ENCODE assay signal across 1 cellular context in the genomic region with DNA sequence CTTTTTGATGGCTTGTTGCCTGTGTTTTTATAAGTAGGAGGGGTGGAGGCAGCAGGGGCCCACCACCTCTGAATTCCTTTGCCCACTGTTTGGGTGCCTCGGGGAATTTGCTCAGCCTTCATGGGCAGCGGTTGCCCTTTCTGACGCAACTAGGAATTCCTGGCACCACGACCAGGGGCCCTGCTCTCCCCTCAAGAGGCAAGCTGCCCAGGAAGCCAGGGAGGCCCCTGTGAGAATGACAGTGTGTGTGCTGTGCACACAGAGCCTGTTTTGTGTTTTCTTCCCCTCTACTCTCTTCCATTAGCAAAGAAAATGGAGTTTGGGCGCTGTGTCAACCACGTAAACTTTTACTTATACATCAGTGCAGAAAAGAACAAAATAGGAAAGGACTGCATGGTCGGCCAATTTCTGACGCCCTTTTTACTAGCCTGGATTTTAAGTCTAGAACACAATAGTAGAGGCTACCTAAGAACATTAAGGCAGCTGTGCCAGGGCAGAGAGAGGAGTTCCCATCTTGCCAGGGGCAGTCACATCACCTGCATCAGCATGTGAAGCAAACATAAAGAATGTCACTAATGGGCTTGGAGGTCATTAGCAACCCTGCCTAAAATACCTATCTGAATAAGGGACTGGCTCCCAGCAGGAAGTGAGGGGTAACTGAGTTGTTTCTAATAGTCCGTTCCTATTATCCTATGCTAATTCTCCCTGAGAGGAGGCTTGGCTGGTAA.
TF ChIP-seq lines count a peak whose summit lies in the region.

No MANE protein-coding gene starts in this region.

TF ChIP-seq in HepG2, 621 proteins besides CTCF, POLR2A, EP300 and RAD21 (continued from another document and continues in another):
- no peak for TF ChIP-seq MIXL1 (CRISPR knock-in tag; IDR thresholded peaks at IDR 0.05)
- peak; percentile 46; the same call in 1 of the 2 replicates for TF ChIP-seq CEBPB (IDR thresholded peaks at IDR 0.05; ENCODE audit: borderline replicate concordance, low read depth, low read length)
- TF ChIP-seq TGIF2 (CRISPR knock-in tag; IDR thresholded peaks at IDR 0.05) = no peak
- TF ChIP-seq KLF15 (CRISPR knock-in tag; IDR thresholded peaks at IDR 0.05; ENCODE audit: borderline replicate concordance) = no peak
- peak; percentile 45 for TF ChIP-seq HDAC1 (CRISPR knock-in tag; IDR thresholded peaks at IDR 0.05)
- no peak for TF ChIP-seq ZNF562 (CRISPR knock-in tag; IDR thresholded peaks at IDR 0.05; ENCODE audit: borderline replicate concordance)
- no peak for TF ChIP-seq ZC3H13 (CRISPR knock-in tag; IDR thresholded peaks at IDR 0.05)
- TF ChIP-seq, protein P1, sequence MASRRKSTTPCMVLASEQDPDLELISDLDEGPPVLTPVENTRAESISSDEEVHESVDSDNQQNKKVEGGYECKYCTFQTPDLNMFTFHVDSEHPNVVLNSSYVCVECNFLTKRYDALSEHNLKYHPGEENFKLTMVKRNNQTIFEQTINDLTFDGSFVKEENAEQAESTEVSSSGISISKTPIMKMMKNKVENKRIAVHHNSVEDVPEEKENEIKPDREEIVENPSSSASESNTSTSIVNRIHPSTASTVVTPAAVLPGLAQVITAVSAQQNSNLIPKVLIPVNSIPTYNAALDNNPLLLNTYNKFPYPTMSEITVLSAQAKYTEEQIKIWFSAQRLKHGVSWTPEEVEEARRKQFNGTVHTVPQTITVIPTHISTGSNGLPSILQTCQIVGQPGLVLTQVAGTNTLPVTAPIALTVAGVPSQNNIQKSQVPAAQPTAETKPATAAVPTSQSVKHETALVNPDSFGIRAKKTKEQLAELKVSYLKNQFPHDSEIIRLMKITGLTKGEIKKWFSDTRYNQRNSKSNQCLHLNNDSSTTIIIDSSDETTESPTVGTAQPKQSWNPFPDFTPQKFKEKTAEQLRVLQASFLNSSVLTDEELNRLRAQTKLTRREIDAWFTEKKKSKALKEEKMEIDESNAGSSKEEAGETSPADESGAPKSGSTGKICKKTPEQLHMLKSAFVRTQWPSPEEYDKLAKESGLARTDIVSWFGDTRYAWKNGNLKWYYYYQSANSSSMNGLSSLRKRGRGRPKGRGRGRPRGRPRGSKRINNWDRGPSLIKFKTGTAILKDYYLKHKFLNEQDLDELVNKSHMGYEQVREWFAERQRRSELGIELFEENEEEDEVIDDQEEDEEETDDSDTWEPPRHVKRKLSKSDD (CRISPR knock-in tag; IDR thresholded peaks at IDR 0.05; ENCODE audit: low read depth) = no peak
- no peak for TF ChIP-seq HOXA3 (CRISPR knock-in tag; IDR thresholded peaks at IDR 0.05)
- no peak for TF ChIP-seq ZMAT3 (CRISPR knock-in tag; conservative IDR thresholded peaks at IDR 0.05)
- TF ChIP-seq ARNT (IDR thresholded peaks at IDR 0.05) = no peak
- TF ChIP-seq MBNL3 (CRISPR knock-in tag; conservative IDR thresholded peaks at IDR 0.05) = no peak
- TF ChIP-seq, protein P2, sequence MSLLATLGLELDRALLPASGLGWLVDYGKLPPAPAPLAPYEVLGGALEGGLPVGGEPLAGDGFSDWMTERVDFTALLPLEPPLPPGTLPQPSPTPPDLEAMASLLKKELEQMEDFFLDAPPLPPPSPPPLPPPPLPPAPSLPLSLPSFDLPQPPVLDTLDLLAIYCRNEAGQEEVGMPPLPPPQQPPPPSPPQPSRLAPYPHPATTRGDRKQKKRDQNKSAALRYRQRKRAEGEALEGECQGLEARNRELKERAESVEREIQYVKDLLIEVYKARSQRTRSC (CRISPR knock-in tag; IDR thresholded peaks at IDR 0.05; ENCODE audit: low read depth) = no peak
- TF ChIP-seq ZNF619 (CRISPR knock-in tag; IDR thresholded peaks at IDR 0.05) = no peak
- TF ChIP-seq ZNF557 (CRISPR knock-in tag; IDR thresholded peaks at IDR 0.05) = no peak
- TF ChIP-seq PTBP1 (IDR thresholded peaks at IDR 0.05; ENCODE audit: low read depth, low read length, poor library complexity, severe bottlenecking) = no peak
- TF ChIP-seq, protein P3, sequence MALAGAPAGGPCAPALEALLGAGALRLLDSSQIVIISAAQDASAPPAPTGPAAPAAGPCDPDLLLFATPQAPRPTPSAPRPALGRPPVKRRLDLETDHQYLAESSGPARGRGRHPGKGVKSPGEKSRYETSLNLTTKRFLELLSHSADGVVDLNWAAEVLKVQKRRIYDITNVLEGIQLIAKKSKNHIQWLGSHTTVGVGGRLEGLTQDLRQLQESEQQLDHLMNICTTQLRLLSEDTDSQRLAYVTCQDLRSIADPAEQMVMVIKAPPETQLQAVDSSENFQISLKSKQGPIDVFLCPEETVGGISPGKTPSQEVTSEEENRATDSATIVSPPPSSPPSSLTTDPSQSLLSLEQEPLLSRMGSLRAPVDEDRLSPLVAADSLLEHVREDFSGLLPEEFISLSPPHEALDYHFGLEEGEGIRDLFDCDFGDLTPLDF (CRISPR knock-in tag; IDR thresholded peaks at IDR 0.05) = no peak
- TF ChIP-seq BCL6 (CRISPR knock-in tag; IDR thresholded peaks at IDR 0.05) = peak; percentile 43; the same call in 1 of the 2 replicates
- TF ChIP-seq, protein P4, sequence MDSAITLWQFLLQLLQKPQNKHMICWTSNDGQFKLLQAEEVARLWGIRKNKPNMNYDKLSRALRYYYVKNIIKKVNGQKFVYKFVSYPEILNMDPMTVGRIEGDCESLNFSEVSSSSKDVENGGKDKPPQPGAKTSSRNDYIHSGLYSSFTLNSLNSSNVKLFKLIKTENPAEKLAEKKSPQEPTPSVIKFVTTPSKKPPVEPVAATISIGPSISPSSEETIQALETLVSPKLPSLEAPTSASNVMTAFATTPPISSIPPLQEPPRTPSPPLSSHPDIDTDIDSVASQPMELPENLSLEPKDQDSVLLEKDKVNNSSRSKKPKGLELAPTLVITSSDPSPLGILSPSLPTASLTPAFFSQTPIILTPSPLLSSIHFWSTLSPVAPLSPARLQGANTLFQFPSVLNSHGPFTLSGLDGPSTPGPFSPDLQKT (CRISPR knock-in tag; IDR thresholded peaks at IDR 0.05; ENCODE audit: borderline replicate concordance) = no peak
- TF ChIP-seq, protein P5, sequence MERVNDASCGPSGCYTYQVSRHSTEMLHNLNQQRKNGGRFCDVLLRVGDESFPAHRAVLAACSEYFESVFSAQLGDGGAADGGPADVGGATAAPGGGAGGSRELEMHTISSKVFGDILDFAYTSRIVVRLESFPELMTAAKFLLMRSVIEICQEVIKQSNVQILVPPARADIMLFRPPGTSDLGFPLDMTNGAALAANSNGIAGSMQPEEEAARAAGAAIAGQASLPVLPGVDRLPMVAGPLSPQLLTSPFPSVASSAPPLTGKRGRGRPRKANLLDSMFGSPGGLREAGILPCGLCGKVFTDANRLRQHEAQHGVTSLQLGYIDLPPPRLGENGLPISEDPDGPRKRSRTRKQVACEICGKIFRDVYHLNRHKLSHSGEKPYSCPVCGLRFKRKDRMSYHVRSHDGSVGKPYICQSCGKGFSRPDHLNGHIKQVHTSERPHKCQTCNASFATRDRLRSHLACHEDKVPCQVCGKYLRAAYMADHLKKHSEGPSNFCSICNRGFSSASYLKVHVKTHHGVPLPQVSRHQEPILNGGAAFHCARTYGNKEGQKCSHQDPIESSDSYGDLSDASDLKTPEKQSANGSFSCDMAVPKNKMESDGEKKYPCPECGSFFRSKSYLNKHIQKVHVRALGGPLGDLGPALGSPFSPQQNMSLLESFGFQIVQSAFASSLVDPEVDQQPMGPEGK (CRISPR knock-in tag; IDR thresholded peaks at IDR 0.05) = peak; percentile 40; the same call in 1 of the 2 replicates
- no peak for TF ChIP-seq KDM3A (CRISPR knock-in tag; IDR thresholded peaks at IDR 0.05; ENCODE audit: low read depth)
- peak; percentile 43; the same call in 1 of the 2 replicates for TF ChIP-seq SAP130 (CRISPR knock-in tag; IDR thresholded peaks at IDR 0.05; ENCODE audit: low read depth)
- TF ChIP-seq RNF2 (conservative IDR thresholded peaks at IDR 0.05; ENCODE audit: low read depth) = no peak
- TF ChIP-seq ZBTB7B (CRISPR knock-in tag; IDR thresholded peaks at IDR 0.05) = peak; percentile 59; the same call in 1 of the 2 replicates
- peak; percentile 25 for TF ChIP-seq ASH2L (IDR thresholded peaks at IDR 0.05; ENCODE audit: insufficient read length, low read depth, low read length)
- TF ChIP-seq, protein P6, sequence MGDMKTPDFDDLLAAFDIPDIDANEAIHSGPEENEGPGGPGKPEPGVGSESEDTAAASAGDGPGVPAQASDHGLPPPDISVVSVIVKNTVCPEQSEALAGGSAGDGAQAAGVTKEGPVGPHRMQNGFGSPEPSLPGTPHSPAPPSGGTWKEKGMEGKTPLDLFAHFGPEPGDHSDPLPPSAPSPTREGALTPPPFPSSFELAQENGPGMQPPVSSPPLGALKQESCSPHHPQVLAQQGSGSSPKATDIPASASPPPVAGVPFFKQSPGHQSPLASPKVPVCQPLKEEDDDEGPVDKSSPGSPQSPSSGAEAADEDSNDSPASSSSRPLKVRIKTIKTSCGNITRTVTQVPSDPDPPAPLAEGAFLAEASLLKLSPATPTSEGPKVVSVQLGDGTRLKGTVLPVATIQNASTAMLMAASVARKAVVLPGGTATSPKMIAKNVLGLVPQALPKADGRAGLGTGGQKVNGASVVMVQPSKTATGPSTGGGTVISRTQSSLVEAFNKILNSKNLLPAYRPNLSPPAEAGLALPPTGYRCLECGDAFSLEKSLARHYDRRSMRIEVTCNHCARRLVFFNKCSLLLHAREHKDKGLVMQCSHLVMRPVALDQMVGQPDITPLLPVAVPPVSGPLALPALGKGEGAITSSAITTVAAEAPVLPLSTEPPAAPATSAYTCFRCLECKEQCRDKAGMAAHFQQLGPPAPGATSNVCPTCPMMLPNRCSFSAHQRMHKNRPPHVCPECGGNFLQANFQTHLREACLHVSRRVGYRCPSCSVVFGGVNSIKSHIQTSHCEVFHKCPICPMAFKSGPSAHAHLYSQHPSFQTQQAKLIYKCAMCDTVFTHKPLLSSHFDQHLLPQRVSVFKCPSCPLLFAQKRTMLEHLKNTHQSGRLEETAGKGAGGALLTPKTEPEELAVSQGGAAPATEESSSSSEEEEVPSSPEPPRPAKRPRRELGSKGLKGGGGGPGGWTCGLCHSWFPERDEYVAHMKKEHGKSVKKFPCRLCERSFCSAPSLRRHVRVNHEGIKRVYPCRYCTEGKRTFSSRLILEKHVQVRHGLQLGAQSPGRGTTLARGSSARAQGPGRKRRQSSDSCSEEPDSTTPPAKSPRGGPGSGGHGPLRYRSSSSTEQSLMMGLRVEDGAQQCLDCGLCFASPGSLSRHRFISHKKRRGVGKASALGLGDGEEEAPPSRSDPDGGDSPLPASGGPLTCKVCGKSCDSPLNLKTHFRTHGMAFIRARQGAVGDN (CRISPR knock-in tag; IDR thresholded peaks at IDR 0.05) = peak; percentile 22; the same call in 1 of the 2 replicates
- TF ChIP-seq NFIC (IDR thresholded peaks at IDR 0.05; ENCODE audit: low read length) = no peak
- TF ChIP-seq ZNF33A (CRISPR knock-in tag; IDR thresholded peaks at IDR 0.05; ENCODE audit: borderline replicate concordance) = no peak
- TF ChIP-seq, protein P7, sequence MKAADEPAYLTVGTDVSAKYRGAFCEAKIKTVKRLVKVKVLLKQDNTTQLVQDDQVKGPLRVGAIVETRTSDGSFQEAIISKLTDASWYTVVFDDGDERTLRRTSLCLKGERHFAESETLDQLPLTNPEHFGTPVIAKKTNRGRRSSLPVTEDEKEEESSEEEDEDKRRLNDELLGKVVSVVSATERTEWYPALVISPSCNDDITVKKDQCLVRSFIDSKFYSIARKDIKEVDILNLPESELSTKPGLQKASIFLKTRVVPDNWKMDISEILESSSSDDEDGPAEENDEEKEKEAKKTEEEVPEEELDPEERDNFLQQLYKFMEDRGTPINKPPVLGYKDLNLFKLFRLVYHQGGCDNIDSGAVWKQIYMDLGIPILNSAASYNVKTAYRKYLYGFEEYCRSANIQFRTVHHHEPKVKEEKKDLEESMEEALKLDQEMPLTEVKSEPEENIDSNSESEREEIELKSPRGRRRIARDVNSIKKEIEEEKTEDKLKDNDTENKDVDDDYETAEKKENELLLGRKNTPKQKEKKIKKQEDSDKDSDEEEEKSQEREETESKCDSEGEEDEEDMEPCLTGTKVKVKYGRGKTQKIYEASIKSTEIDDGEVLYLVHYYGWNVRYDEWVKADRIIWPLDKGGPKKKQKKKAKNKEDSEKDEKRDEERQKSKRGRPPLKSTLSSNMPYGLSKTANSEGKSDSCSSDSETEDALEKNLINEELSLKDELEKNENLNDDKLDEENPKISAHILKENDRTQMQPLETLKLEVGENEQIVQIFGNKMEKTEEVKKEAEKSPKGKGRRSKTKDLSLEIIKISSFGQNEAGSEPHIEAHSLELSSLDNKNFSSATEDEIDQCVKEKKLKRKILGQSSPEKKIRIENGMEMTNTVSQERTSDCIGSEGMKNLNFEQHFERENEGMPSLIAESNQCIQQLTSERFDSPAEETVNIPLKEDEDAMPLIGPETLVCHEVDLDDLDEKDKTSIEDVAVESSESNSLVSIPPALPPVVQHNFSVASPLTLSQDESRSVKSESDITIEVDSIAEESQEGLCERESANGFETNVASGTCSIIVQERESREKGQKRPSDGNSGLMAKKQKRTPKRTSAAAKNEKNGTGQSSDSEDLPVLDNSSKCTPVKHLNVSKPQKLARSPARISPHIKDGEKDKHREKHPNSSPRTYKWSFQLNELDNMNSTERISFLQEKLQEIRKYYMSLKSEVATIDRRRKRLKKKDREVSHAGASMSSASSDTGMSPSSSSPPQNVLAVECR (CRISPR knock-in tag; IDR thresholded peaks at IDR 0.05; ENCODE audit: borderline replicate concordance) = no peak
- TF ChIP-seq MED1 (CRISPR knock-in tag; IDR thresholded peaks at IDR 0.05) = 0 out of 2 replicates have a peak, but pooled peaks have one; percentile 10
- TF ChIP-seq ARHGAP35 (CRISPR knock-in tag; IDR thresholded peaks at IDR 0.05; ENCODE audit: borderline replicate concordance) = no peak
- no peak for TF ChIP-seq FOXJ3 (CRISPR knock-in tag; IDR thresholded peaks at IDR 0.05; ENCODE audit: borderline replicate concordance)
- TF ChIP-seq SOX13 (IDR thresholded peaks at IDR 0.05) = no peak
- peak in 1 of 2 experiments; percentile 40; a peak in 1 of 4 replicates for TF ChIP-seq SOX13 (CRISPR knock-in tag; conservative IDR thresholded peaks at IDR 0.05 in 1 of 2, IDR thresholded peaks at IDR 0.05 in 1 of 2)
- peak; percentile 61; the same call in 1 of the 2 replicates for TF ChIP-seq NCOA2 (CRISPR knock-in tag; IDR thresholded peaks at IDR 0.05)
- no peak for TF ChIP-seq NFE2L2 (IDR thresholded peaks at IDR 0.05; ENCODE audit: low read length)
- no peak for TF ChIP-seq ZNF326 (CRISPR knock-in tag; IDR thresholded peaks at IDR 0.05; ENCODE audit: borderline replicate concordance)
- TF ChIP-seq KLF12 (CRISPR knock-in tag; IDR thresholded peaks at IDR 0.05; ENCODE audit: borderline replicate concordance) = no peak
- TF ChIP-seq ZNF672 (CRISPR knock-in tag; IDR thresholded peaks at IDR 0.05) = no peak
- no peak for TF ChIP-seq NR2F6 (IDR thresholded peaks at IDR 0.05)
- 0 out of 2 replicates have a peak, but pooled peaks have one; percentile 29 for TF ChIP-seq NR2F6 (CRISPR knock-in tag; IDR thresholded peaks at IDR 0.05)
- TF ChIP-seq ZNF264 (CRISPR knock-in tag; IDR thresholded peaks at IDR 0.05) = no peak
- TF ChIP-seq, protein P8, sequence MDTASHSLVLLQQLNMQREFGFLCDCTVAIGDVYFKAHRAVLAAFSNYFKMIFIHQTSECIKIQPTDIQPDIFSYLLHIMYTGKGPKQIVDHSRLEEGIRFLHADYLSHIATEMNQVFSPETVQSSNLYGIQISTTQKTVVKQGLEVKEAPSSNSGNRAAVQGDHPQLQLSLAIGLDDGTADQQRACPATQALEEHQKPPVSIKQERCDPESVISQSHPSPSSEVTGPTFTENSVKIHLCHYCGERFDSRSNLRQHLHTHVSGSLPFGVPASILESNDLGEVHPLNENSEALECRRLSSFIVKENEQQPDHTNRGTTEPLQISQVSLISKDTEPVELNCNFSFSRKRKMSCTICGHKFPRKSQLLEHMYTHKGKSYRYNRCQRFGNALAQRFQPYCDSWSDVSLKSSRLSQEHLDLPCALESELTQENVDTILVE (CRISPR knock-in tag; IDR thresholded peaks at IDR 0.05) = 0 out of 2 replicates have a peak, but pooled peaks have one; percentile 20
- TF ChIP-seq HMG20A (CRISPR knock-in tag; IDR thresholded peaks at IDR 0.05; ENCODE audit: borderline replicate concordance) = peak; percentile 57
- 0 out of 2 replicates have a peak, but pooled peaks have one; percentile 39 for TF ChIP-seq ERF (CRISPR knock-in tag; IDR thresholded peaks at IDR 0.05)
- TF ChIP-seq ZNF530 (CRISPR knock-in tag; IDR thresholded peaks at IDR 0.05; ENCODE audit: low read depth) = no peak
